Comparison of ENCODE assay signal across 17 cellular contexts in the genomic region with DNA sequence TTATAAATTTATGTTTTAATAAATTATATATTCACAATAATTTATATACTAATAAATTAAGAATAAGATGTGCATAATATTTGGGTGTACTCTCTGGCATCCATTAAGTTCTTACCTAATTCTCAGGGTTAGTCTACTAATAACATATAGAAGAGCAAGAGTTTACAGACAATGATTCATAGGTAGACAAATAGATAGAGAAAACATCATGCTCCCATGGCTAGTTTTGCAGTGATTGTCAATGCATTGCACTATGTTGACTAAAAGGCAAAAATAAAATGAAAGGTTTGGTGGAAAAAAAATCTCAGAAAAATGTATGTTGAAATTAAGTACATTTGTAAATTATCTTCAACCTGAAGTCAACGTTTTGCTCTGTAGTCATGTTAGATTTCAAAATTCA.
DNase-seq lines count a peak whose midpoint lies in the region; ATAC-seq and TF ChIP-seq lines count a peak whose summit lies in the region.
"Had no signal": no experiment of that assay in that cellular context is flagged by ENCODE, and none has a peak within 500 bp of the region (broad histone marks: within the 10 kb centered on the region; RNA-seq: fewer than 3 reads in every experiment).

No MANE protein-coding gene starts in this region.

- peaks cover 7% of the 10 kb centered on the region for H3K9me3 Mint-ChIP-seq in mesothelial cell of epicardium
- peaks cover 21% of the 10 kb centered on the region for H3K9me3 Mint-ChIP-seq in HFFc6

- H3K4me3 ChIP-seq in epithelial cell of esophagus (ENCODE audit: low read length): no peak overlapping the region
- H3K4me3 ChIP-seq: BLaER1, GM23338 had no signal

- ATAC-seq in HG03432 (IDR thresholded peaks at IDR 0.05; ENCODE audit: unreplicated experiment): no peak
- ATAC-seq: CD8-positive, alpha-beta T cell; GM23338; HCT116 had no signal

- DNase-seq in DMS53 (lab: John Stamatoyannopoulos, UW) (peak; percentile 24), DMS53 treated with DMSO at 0.1 percent for 48 hours (lab: John Stamatoyannopoulos, UW; ENCODE audit: unreplicated experiment) (no peak), epithelial cell of esophagus (ENCODE audit: low read depth) (peak; percentile 13), mesothelial cell of epicardium (ENCODE audit: low spot score in 2 of 2, unreplicated experiment in 2 of 2) (no peak), HFFc6 (no peak)
- DNase-seq: Caco-2; CD4-positive, CD25-positive, alpha-beta regulatory T cell; CD8-positive, alpha-beta T cell; DMS153; DMS79 treated with DMSO at 0.1 percent for 48 hours; GF-D8; H9 had no signal

- no peak overlapping the region for H3K4me3 Mint-ChIP-seq in mesothelial cell of epicardium
- H3K4me3 Mint-ChIP-seq in HFFc6: no peak overlapping the region
- H3K4me3 Mint-ChIP-seq: B cell; CD4-positive, CD25-positive, alpha-beta regulatory T cell; CD8-positive, alpha-beta T cell; GM23338; H9 had no signal

- TF ChIP-seq CTCF in epithelial cell of esophagus (IDR thresholded peaks at IDR 0.05; ENCODE audit: insufficient read depth, low read depth, low read length, missing control alignments) (no peak), mesothelial cell of epicardium (IDR thresholded peaks at IDR 0.05; ENCODE audit: unreplicated experiment) (no peak), HFFc6 (IDR thresholded peaks at IDR 0.05) (no peak)

- no peaks in the 10 kb centered on the region for H3K27me3 Mint-ChIP-seq in mesothelial cell of epicardium (ENCODE audit: low read depth)
- no peaks in the 10 kb centered on the region for H3K27me3 Mint-ChIP-seq in HFFc6 (ENCODE audit: insufficient read depth)
- H3K27me3 Mint-ChIP-seq: B cell; CD4-positive, CD25-positive, alpha-beta regulatory T cell had no signal

- H3K36me3 Mint-ChIP-seq in mesothelial cell of epicardium: peaks cover 2% of the 10 kb centered on the region
- H3K36me3 Mint-ChIP-seq in HFFc6 (ENCODE audit: low read depth): no peaks in the 10 kb centered on the region
- H3K36me3 Mint-ChIP-seq: CD4-positive, CD25-positive, alpha-beta regulatory T cell; CD8-positive, alpha-beta T cell had no signal

- H3K4me1 Mint-ChIP-seq in mesothelial cell of epicardium (peaks cover 22% of the 10 kb centered on the region), HFFc6 (ENCODE audit: low read depth) (no peaks in the 10 kb centered on the region)
- H3K4me1 Mint-ChIP-seq: B cell; CD4-positive, CD25-positive, alpha-beta regulatory T cell had no signal

- H3K27ac Mint-ChIP-seq in mesothelial cell of epicardium (peak overlapping the region; percentile 53), HFFc6 (no peak overlapping the region)
- H3K27ac Mint-ChIP-seq: B cell; CD4-positive, CD25-positive, alpha-beta regulatory T cell; CD8-positive, alpha-beta T cell had no signal

Comparison
In these comparisons a context has a peak if more than half of its experiments do, and no peak if none do; other contexts are left out.
1. DNase-seq: peak in DMS53 (single experiment) and epithelial cell of esophagus (single experiment); none in DMS53 treated with DMSO at 0.1 percent for 48 hours (single experiment), mesothelial cell of epicardium (0 of 2) and HFFc6 (single experiment).